Comparison of ENCODE assay signal across 9 cellular contexts in genomic region chr3:52606373-52607085, GRCh38.
A peak's percentile ranks its signal among the peaks of the same experiment; 100 is the strongest.
DNase-seq lines count a peak whose midpoint lies in the region; ATAC-seq and TF ChIP-seq lines count a peak whose summit lies in the region.
"Had no signal": no experiment of that assay in that cellular context is flagged by ENCODE, and none has a peak within 500 bp of the region (broad histone marks: within the 10 kb centered on the region; RNA-seq: fewer than 3 reads in every experiment).

No MANE protein-coding gene starts in this region.

- peaks cover 45% of the 10 kb centered on the region for H3K36me3 ChIP-seq in right atrium auricular region

- H3K27ac ChIP-seq in right atrium auricular region = peak overlapping the region in 1 of 2 donors; percentile 48
- H3K27ac ChIP-seq: BLaER1 had no signal

- H3K9me3 ChIP-seq in right atrium auricular region = no peaks in the 10 kb centered on the region

- no peak for DNase-seq in Right ventricle myocardium superior
- DNase-seq in right atrium auricular region (ENCODE audit: low spot score) = no peak
- DNase-seq in amniotic epithelial cell (ENCODE audit: low read depth) = peak; percentile 68
- DNase-seq in islet precursor cell = peak; percentile 63
- no peak for DNase-seq in GM13976 (ENCODE audit: low spot score)
- no peak for DNase-seq in NCI-H526 treated with DMSO at 0.1 percent for 48 hours (lab: John Stamatoyannopoulos, UW)

- no peaks in the 10 kb centered on the region for H3K27me3 ChIP-seq in right atrium auricular region
- H3K27me3 ChIP-seq: BLaER1 had no signal

- TF ChIP-seq CTCF in right atrium auricular region (IDR thresholded peaks at IDR 0.05) (no peak), GM13976 (IDR thresholded peaks at IDR 0.05; ENCODE audit: borderline replicate concordance, control extremely low read depth, extremely low read depth, insufficient read depth, missing control alignments) (no peak)

- H3K4me3 ChIP-seq in right atrium auricular region = no peak overlapping the region
- H3K4me3 ChIP-seq: BLaER1 had no signal

- ATAC-seq in Right ventricle myocardium superior (ENCODE audit: poor library complexity) = peak; percentile 88
- ATAC-seq in HG02885 (IDR thresholded peaks at IDR 0.05; ENCODE audit: poor library complexity, unreplicated experiment) = no peak
- ATAC-seq in GM21825 (IDR thresholded peaks at IDR 0.05; ENCODE audit: unreplicated experiment) = no peak

- in situ Hi-C loops in GM13976 (cut with MboI; ENCODE audit: low sequenced_read_pairs, unreplicated experiment) = no loop called here

- intact Hi-C loops in Right ventricle myocardium superior (cut with DNase I) = no loop called here

- H3K4me1 ChIP-seq in right atrium auricular region = peaks cover 0 to 4% of the 10 kb centered on the region in 2 donors
- H3K4me1 ChIP-seq: BLaER1 had no signal

Comparison
In these comparisons a context has a peak if more than half of its experiments do, and no peak if none do; other contexts are left out.
1. DNase-seq: peak in amniotic epithelial cell (single experiment) and islet precursor cell (single experiment); none in Right ventricle myocardium superior (single experiment), right atrium auricular region (single experiment), GM13976 (single experiment) and NCI-H526 treated with DMSO at 0.1 percent for 48 hours (single experiment).